10 cellular contexts compared by ENCODE assay signal in the genomic region with DNA sequence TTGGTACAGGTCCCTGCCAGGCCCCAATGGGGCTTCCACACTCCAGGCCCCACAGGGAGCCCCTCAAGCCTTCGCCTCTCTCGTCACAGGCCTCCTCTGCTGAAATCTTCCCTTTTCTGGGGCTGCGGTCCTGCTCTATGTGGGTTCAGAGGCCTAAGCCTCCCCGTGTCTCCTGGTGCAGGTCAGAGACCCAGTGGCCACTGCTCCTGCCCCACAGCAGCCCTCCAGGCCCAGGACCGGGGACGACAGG. TPM values are rescaled to one million over a fixed set of nuclear protein-coding genes. Genes with fewer than 3 reads are reported as not detected.
DNase-seq lines count a peak whose midpoint lies in the region; ATAC-seq, FAIRE-seq and TF ChIP-seq lines count a peak whose summit lies in the region.
"Had no signal": no experiment of that assay in that cellular context is flagged by ENCODE, and none has a peak within 500 bp of the region (broad histone marks: within the 10 kb centered on the region; RNA-seq: fewer than 3 reads in every experiment).

No MANE protein-coding gene starts in this region.

- H3K36me3 ChIP-seq in breast epithelium: no peaks in the 10 kb centered on the region
- H3K36me3 ChIP-seq in mammary epithelial cell (ENCODE audit: insufficient read depth, low read length): no peaks in the 10 kb centered on the region
- no peaks in the 10 kb centered on the region for H3K36me3 ChIP-seq in GM12878 (ENCODE audit: control insufficient read depth in 2 of 2, insufficient read depth in 2 of 2, low read length in 1 of 2)
- no peaks in the 10 kb centered on the region for H3K36me3 ChIP-seq in vagina

- H3K9me3 ChIP-seq in breast epithelium (no peaks in the 10 kb centered on the region), mammary epithelial cell (replicated peaks; ENCODE audit: insufficient read depth, low read length) (no peaks in the 10 kb centered on the region), GM12878 (replicated peaks; ENCODE audit: control insufficient read depth, insufficient read depth, low read length) (no peaks in the 10 kb centered on the region; the same call in 2 of the 3 replicates), vagina (no peaks in the 10 kb centered on the region)

- H3K27ac ChIP-seq in breast epithelium: peak overlapping the region; percentile 83 to 96
- no peak overlapping the region for H3K27ac ChIP-seq in mammary epithelial cell (ENCODE audit: insufficient read depth, low read depth, low read length)
- peak overlapping the region; percentile 100 for H3K27ac ChIP-seq in GM12878 (ENCODE audit: control insufficient read depth, insufficient read depth)
- H3K27ac ChIP-seq in vagina: peak overlapping the region; percentile 93

- H2AFZ ChIP-seq in mammary epithelial cell (ENCODE audit: low read depth, low read length) (no peak overlapping the region), GM12878 (ENCODE audit: control insufficient read depth, low read depth, low read length) (peak overlapping the region; percentile 80)

- in situ Hi-C loops in mammary epithelial cell (cut with MboI; ENCODE audit: low sequenced_read_pairs in 2 of 2): no loop called here
- in situ Hi-C loops in GM12878 (cut with MboI): no loop called here

- H3K27ac Mint-ChIP-seq in naive thymus-derived CD8-positive, alpha-beta T cell: peak overlapping the region; percentile 95 to 99 (median 98)

- no peaks in the 10 kb centered on the region for H3K27me3 Mint-ChIP-seq in naive thymus-derived CD8-positive, alpha-beta T cell

- no peak overlapping the region for H3K4me2 ChIP-seq in mammary epithelial cell (ENCODE audit: insufficient read depth, low read depth, low read length)
- H3K4me2 ChIP-seq in GM12878 (ENCODE audit: control insufficient read depth, insufficient read depth): peak overlapping the region; percentile 100

- no peak for DNase-seq in breast epithelium (ENCODE audit: low spot score in 2 of 2)
- DNase-seq in mammary epithelial cell: no peak
- no peak for DNase-seq in GM12878 (ENCODE audit: low read depth, low spot score)
- DNase-seq in naive thymus-derived CD8-positive, alpha-beta T cell: no peak
- no peak for DNase-seq in vagina (ENCODE audit: extremely low spot score in 2 of 2)
- DNase-seq in NCI-H82 treated with DMSO at 0.1 percent for 48 hours (lab: John Stamatoyannopoulos, UW; ENCODE audit: unreplicated experiment): no peak
- no peak for DNase-seq in stimulated activated CD4-positive, alpha-beta T cell treated with anti-CD3 and anti-CD28 coated beads, Interleukin-4, amount 100 ng/mL, for 4 hours

- SMC1A ChIA-PET in GM12878 (lab: Charles Lee; ENCODE audit: uncharacterized antibody, unreplicated experiment): interaction anchor here (1.8 to 2.1 kb wide), 2 partner anchors 22 to 29 kb away, joined by 15 to 18 read pairs; no protein-coding TSS in a partner anchor

- H3K4me1 Mint-ChIP-seq in naive thymus-derived CD8-positive, alpha-beta T cell: peaks cover 38 to 83% (median 75%) of the 10 kb centered on the region in 4 donors

- TF ChIP-seq POLR2A in breast epithelium (IDR thresholded peaks at IDR 0.05) (no peak), GM12878 (IDR thresholded peaks at IDR 0.05; ENCODE audit: low read depth, low read length) (no peak; the same call in 1 of the 2 replicates), vagina (IDR thresholded peaks at IDR 0.05) (no peak)

- H3K36me3 Mint-ChIP-seq in naive thymus-derived CD8-positive, alpha-beta T cell: no peaks in the 10 kb centered on the region

- WGBS in mammary epithelial cell (ENCODE audit: low coverage, missing lambda C conversion rate): 69% methylated on average over 6 of the region's 6 CpGs
- WGBS in GM12878 (ENCODE audit: insufficient coverage, insufficient replicate concordance, low lambda C conversion rate, missing lambda C conversion rate): 60% methylated on average over 6 of the region's 6 CpGs

- no peak for ATAC-seq in GM12878
- peak; percentile 18 to 22 for ATAC-seq in naive thymus-derived CD8-positive, alpha-beta T cell
- ATAC-seq in HG02885 (IDR thresholded peaks at IDR 0.05; ENCODE audit: poor library complexity, unreplicated experiment): no peak

- intact Hi-C loops in breast epithelium (cut with DNase I; ENCODE audit: low total_unique reads) (no loop called here), mammary epithelial cell (cut with micrococcal nuclease) (no loop called here), GM12878 (cut with micrococcal nuclease; ENCODE audit: unreplicated experiment) (no loop called here), vagina (cut with DNase I) (loop anchor here (2.0 kb wide), 1 partner anchor 26 kb away; no protein-coding TSS in a partner anchor)

- peak overlapping the region; percentile 70 to 87 (median 78) for H3K4me3 Mint-ChIP-seq in naive thymus-derived CD8-positive, alpha-beta T cell

- TF ChIP-seq CTCF in breast epithelium (IDR thresholded peaks at IDR 0.05) (no peak), mammary epithelial cell (conservative IDR thresholded peaks at IDR 0.05 in 1 of 2, IDR thresholded peaks at IDR 0.05 in 1 of 2; ENCODE audit: extremely low read depth in 1 of 2, insufficient read depth in 1 of 2, low read depth in 1 of 2, low read length in 2 of 2) (no peak), GM12878 (IDR thresholded peaks at IDR 0.05 in 2 of 3, conservative IDR thresholded peaks at IDR 0.05 in 1 of 3; ENCODE audit: control insufficient read depth in 2 of 3, extremely low read depth in 1 of 3, insufficient read depth in 1 of 3, low read depth in 3 of 3, low read length in 3 of 3) (no peak), vagina (IDR thresholded peaks at IDR 0.05) (no peak)

- no peaks in the 10 kb centered on the region for H4K20me1 ChIP-seq in mammary epithelial cell (ENCODE audit: insufficient read depth, low read length)
- no peaks in the 10 kb centered on the region for H4K20me1 ChIP-seq in GM12878 (ENCODE audit: control insufficient read depth, insufficient read depth)

- TF ChIP-seq EP300 in GM12878 (IDR thresholded peaks at IDR 0.05; ENCODE audit: borderline replicate concordance in 1 of 2, control insufficient read depth in 1 of 2, low read depth in 2 of 2, low read length in 2 of 2): no peak

- POLR2A ChIA-PET in GM12878 (lab: Charles Lee): interaction anchor here (0.7 to 6.0 kb wide), 10 partner anchors 9 to 88 kb away, joined by 3 to 86 read pairs (median 7); no protein-coding TSS in a partner anchor
- POLR2A ChIA-PET in naive thymus-derived CD8-positive, alpha-beta T cell (lab: Charles Lee): interaction anchor here (0.7 to 5.6 kb wide), 13 partner anchors 10 to 122 kb away, joined by 3 to 56 read pairs (median 5); a partner anchor contains a TSS

- CTCF ChIA-PET in mammary epithelial cell (lab: Charles Lee; ENCODE audit: low non-redundant PET) (no interaction called here), GM12878 (lab: Yijun Ruan, JAX) (interaction anchor here (1.6 to 5.4 kb wide), 4 partner anchors 10 to 29 kb away, joined by 4 to 43 read pairs (median 23); no protein-coding TSS in a partner anchor)

- H3K4me1 ChIP-seq in breast epithelium (peaks cover 0 to 13% of the 10 kb centered on the region in 2 donors), mammary epithelial cell (ENCODE audit: insufficient read depth, low read length) (no peaks in the 10 kb centered on the region), GM12878 (ENCODE audit: control insufficient read depth, insufficient read depth, low read length) (peaks cover 48% of the 10 kb centered on the region), vagina (peaks cover 40% of the 10 kb centered on the region)

- no peaks in the 10 kb centered on the region for H3K9me3 Mint-ChIP-seq in naive thymus-derived CD8-positive, alpha-beta T cell

- dilution Hi-C loops in mammary epithelial cell (cut with HindIII; ENCODE audit: low sequenced_read_pairs): no loop called here

- no peaks in the 10 kb centered on the region for H3K79me2 ChIP-seq in mammary epithelial cell (ENCODE audit: insufficient read depth, low read length)
- peaks cover 4% of the 10 kb centered on the region for H3K79me2 ChIP-seq in GM12878 (ENCODE audit: control insufficient read depth, insufficient read depth, low read length)

- no peak for TF ChIP-seq RAD21 in GM12878 (IDR thresholded peaks at IDR 0.05; ENCODE audit: insufficient read depth, low read depth, low read length)

- RAD21 ChIA-PET in GM12878 (lab: Charles Lee; ENCODE audit: unreplicated experiment): interaction anchor here (1.5 to 5.2 kb wide), 7 partner anchors 9 to 28 kb away, joined by 3 to 68 read pairs (median 7); no protein-coding TSS in a partner anchor

- no peaks in the 10 kb centered on the region for H3K27me3 ChIP-seq in breast epithelium
- peaks cover 2% of the 10 kb centered on the region for H3K27me3 ChIP-seq in mammary epithelial cell (ENCODE audit: insufficient read depth, low read length)
- no peaks in the 10 kb centered on the region for H3K27me3 ChIP-seq in GM12878 (replicated peaks in 1 of 2; ENCODE audit: control insufficient read depth in 2 of 2, insufficient read depth in 2 of 2, low read length in 1 of 2)
- H3K27me3 ChIP-seq in vagina: no peaks in the 10 kb centered on the region

- BruUV-seq in mammary epithelial cell (replicated peaks; lab: Mats Ljungman, UMichigan) (no TSS peak), GM12878 (replicated peaks; lab: Mats Ljungman, UMichigan) (TSS peak; percentile 39)

- peak; percentile 41 for FAIRE-seq in GM12878 (lab: Jason Lieb, UNC)

- H3K4me3 ChIP-seq in breast epithelium (peak overlapping the region in 1 of 3 donors; percentile 50), mammary epithelial cell (replicated peaks in 1 of 3; ENCODE audit: insufficient read depth in 1 of 3, low read depth in 2 of 3, low read length in 3 of 3) (no peak overlapping the region), GM12878 (peak overlapping the region; percentile 56), vagina (peak overlapping the region in 1 of 2 donors; percentile 0)

- H3K9ac ChIP-seq in mammary epithelial cell (ENCODE audit: insufficient read depth, low read length) (no peak overlapping the region), GM12878 (ENCODE audit: control insufficient read depth, insufficient read depth, low read length) (peak overlapping the region; percentile 98)

RNA-seq across cellular contexts. Expression of a gene that starts 5.9 kb away (rescaled TPM):
- 100 to 1,000 TPM; 158 to 361 (median 195) TPM for total RNA-seq in breast epithelium
- total RNA-seq in mammary epithelial cell: 100 to 1,000 TPM in 1 of 2 donors, 10 to 100 TPM in 1; 58.7 to 211 TPM
- 230 TPM for polyA plus RNA-seq in mammary epithelial cell
- polyA minus RNA-seq in mammary epithelial cell: 231 TPM
- total RNA-seq in GM12878 (2013; cell fraction: nucleolus; rRNA removed): 0.61 TPM in 1 of 2 replicates, not detected in the other
- 0.33 and 1.3 TPM in 2 replicates for total RNA-seq in GM12878 (2014; rRNA removed)
- total RNA-seq in GM12878 (2014; rRNA removed; fragmentation: Illumina TruSeq; extraction: Trizol): 0.54 and 0.88 TPM in 2 replicates
- total RNA-seq in GM12878 (2021): 2.5 and 3.0 TPM in 2 replicates
- polyA plus RNA-seq in GM12878 (2011; ENCODE audit: low read depth): 2.3 TPM
- polyA plus RNA-seq in GM12878 (2011; rRNA removed): 0.58 and 0.98 TPM in 2 replicates
- polyA plus RNA-seq in GM12878 (2011; cell fraction: cytosol; rRNA removed): 0.54 and 1.2 TPM in 2 replicates
- polyA plus RNA-seq in GM12878 (2011; cell fraction: nucleus; rRNA removed): 1.2 and 1.6 TPM in 2 replicates
- 2.1 and 2.4 TPM in 2 replicates for polyA plus RNA-seq in GM12878 (2012)
- polyA plus RNA-seq in GM12878 (2014; fragmentation: Illumina TruSeq; extraction: Trizol): 1.5 TPM in 1 of 2 replicates, not detected in the other
- 1 to 10 TPM; 2.1 to 2.3 TPM for polyA plus RNA-seq in GM12878 (2014; fragmentation: Nextera tagmentation; extraction: Ambion mirVana)
- 0.77 and 1.8 TPM in 2 replicates for polyA plus RNA-seq in GM12878 (2014; rRNA removed)
- polyA plus RNA-seq in GM12878 (2016; fragmentation: Nextera tagmentation; extraction: Ambion mirVana): 1 to 10 TPM; 2.2 to 3.6 TPM
- polyA minus RNA-seq in GM12878 (2011; rRNA and poly(A)+ RNA removed): not detected in 2 replicates
- 3.7 and 7.7 TPM in 2 replicates for polyA minus RNA-seq in GM12878 (2011; cell fraction: cytosol; rRNA and poly(A)+ RNA removed)
- 0.97 and 1.3 TPM in 2 replicates for polyA minus RNA-seq in GM12878 (2011; cell fraction: nucleus; rRNA and poly(A)+ RNA removed)
- total RNA-seq in naive thymus-derived CD8-positive, alpha-beta T cell: 10 to 100 TPM; 11.3 to 11.9 TPM
- polyA plus RNA-seq in naive thymus-derived CD8-positive, alpha-beta T cell: 100 to 1,000 TPM in 2 of 3 donors, 10 to 100 TPM in 1; 45.1 to 202 (median 196) TPM
- total RNA-seq in vagina: 908 TPM

RNA-seq across cellular contexts. Expression of a gene that starts 12.7 kb away (rescaled TPM):
- 100 to 1,000 TPM; 129 to 321 (median 142) TPM for total RNA-seq in breast epithelium
- total RNA-seq in mammary epithelial cell: 1 to 10 TPM; 1.7 to 2.8 TPM
- polyA plus RNA-seq in mammary epithelial cell: 5.1 TPM
- polyA minus RNA-seq in mammary epithelial cell: 2.0 TPM
- total RNA-seq in GM12878 (2013; cell fraction: nucleolus; rRNA removed): 166 and 177 TPM in 2 replicates
- total RNA-seq in GM12878 (2014; rRNA removed): 543 and 574 TPM in 2 replicates
- 485 and 549 TPM in 2 replicates for total RNA-seq in GM12878 (2014; rRNA removed; fragmentation: Illumina TruSeq; extraction: Trizol)
- total RNA-seq in GM12878 (2021): 396 and 453 TPM in 2 replicates
- 839 TPM for polyA plus RNA-seq in GM12878 (2011; ENCODE audit: low read depth)
- polyA plus RNA-seq in GM12878 (2011; rRNA removed): 240 and 671 TPM in 2 replicates
- 1,141 and 1,225 TPM in 2 replicates for polyA plus RNA-seq in GM12878 (2011; cell fraction: cytosol; rRNA removed)
- 403 and 488 TPM in 2 replicates for polyA plus RNA-seq in GM12878 (2011; cell fraction: nucleus; rRNA removed)
- 758 and 904 TPM in 2 replicates for polyA plus RNA-seq in GM12878 (2012)
- 491 and 1,007 TPM in 2 replicates for polyA plus RNA-seq in GM12878 (2014; fragmentation: Illumina TruSeq; extraction: Trizol)
- 1,000 to 10,000 TPM; 1,771 to 2,788 TPM for polyA plus RNA-seq in GM12878 (2014; fragmentation: Nextera tagmentation; extraction: Ambion mirVana)
- polyA plus RNA-seq in GM12878 (2014; rRNA removed): 864 and 887 TPM in 2 replicates
- polyA plus RNA-seq in GM12878 (2016; fragmentation: Nextera tagmentation; extraction: Ambion mirVana): 100 to 1,000 TPM; 456 to 479 TPM
- polyA minus RNA-seq in GM12878 (2011; rRNA and poly(A)+ RNA removed): 804 and 1,098 TPM in 2 replicates
- 178 and 190 TPM in 2 replicates for polyA minus RNA-seq in GM12878 (2011; cell fraction: cytosol; rRNA and poly(A)+ RNA removed)
- 183 and 217 TPM in 2 replicates for polyA minus RNA-seq in GM12878 (2011; cell fraction: nucleus; rRNA and poly(A)+ RNA removed)
- 10 to 100 TPM; 90.0 to 91.0 TPM for total RNA-seq in naive thymus-derived CD8-positive, alpha-beta T cell
- 1,000 to 10,000 TPM; 1,833 to 2,198 (median 2,135) TPM for polyA plus RNA-seq in naive thymus-derived CD8-positive, alpha-beta T cell
- total RNA-seq in vagina: 379 TPM

RNA-seq across cellular contexts. Expression of a gene that starts 18.9 kb away (rescaled TPM):
- total RNA-seq in breast epithelium (100 to 1,000 TPM in 2 of 3 donors, 10 to 100 TPM in 1; 81.4 to 404 (median 129) TPM), mammary epithelial cell (10 to 100 TPM in 1 of 2 donors, 1 to 10 TPM in 1; 4.7 to 29.1 TPM), GM12878 (2014; rRNA removed) (267 and 271 TPM in 2 replicates), GM12878 (2014; rRNA removed; fragmentation: Illumina TruSeq; extraction: Trizol) (295 and 327 TPM in 2 replicates), GM12878 (2021) (676 and 768 TPM in 2 replicates), vagina (780 TPM)
- polyA plus RNA-seq in mammary epithelial cell (37.8 TPM), GM12878 (2011; rRNA removed) (116 and 205 TPM in 2 replicates), GM12878 (2014; fragmentation: Illumina TruSeq; extraction: Trizol) (422 and 741 TPM in 2 replicates), GM12878 (2014; fragmentation: Nextera tagmentation; extraction: Ambion mirVana) (1,000 to 10,000 TPM; 2,669 to 3,672 TPM), GM12878 (2014; rRNA removed) (611 and 755 TPM in 2 replicates), GM12878 (2016; fragmentation: Nextera tagmentation; extraction: Ambion mirVana) (100 to 1,000 TPM; 707 to 829 TPM)
- 92.3 TPM for polyA minus RNA-seq in mammary epithelial cell
- total RNA-seq in GM12878 (2013; cell fraction: nucleolus; rRNA removed): 32.0 and 32.3 TPM in 2 replicates
- polyA plus RNA-seq in GM12878 (2011; ENCODE audit: low read depth): 582 TPM
- 159 and 247 TPM in 2 replicates for polyA plus RNA-seq in GM12878 (2011; cell fraction: cytosol; rRNA removed)
- polyA plus RNA-seq in GM12878 (2011; cell fraction: nucleus; rRNA removed): 40.7 and 48.7 TPM in 2 replicates
- polyA plus RNA-seq in GM12878 (2012): 605 and 961 TPM in 2 replicates
- 67.7 and 77.6 TPM in 2 replicates for polyA minus RNA-seq in GM12878 (2011; rRNA and poly(A)+ RNA removed)
- polyA minus RNA-seq in GM12878 (2011; cell fraction: cytosol; rRNA and poly(A)+ RNA removed): 83.9 and 93.5 TPM in 2 replicates
- 31.3 and 51.8 TPM in 2 replicates for polyA minus RNA-seq in GM12878 (2011; cell fraction: nucleus; rRNA and poly(A)+ RNA removed)
- 100 to 1,000 TPM; 115 to 122 TPM for total RNA-seq in naive thymus-derived CD8-positive, alpha-beta T cell
- polyA plus RNA-seq in naive thymus-derived CD8-positive, alpha-beta T cell: 1,000 to 10,000 TPM; 2,345 to 2,732 (median 2,362) TPM

RNA-seq across cellular contexts. Expression of a gene that starts 27.2 kb away (rescaled TPM):
- not detected for total RNA-seq in breast epithelium
- total RNA-seq in mammary epithelial cell: not detected
- not detected for polyA plus RNA-seq in mammary epithelial cell
- not detected for polyA minus RNA-seq in mammary epithelial cell
- total RNA-seq in GM12878 (2013; cell fraction: nucleolus; rRNA removed): not detected in 2 replicates
- not detected in 2 replicates for total RNA-seq in GM12878 (2014; rRNA removed)
- total RNA-seq in GM12878 (2014; rRNA removed; fragmentation: Illumina TruSeq; extraction: Trizol): not detected in 2 replicates
- not detected in 2 replicates for total RNA-seq in GM12878 (2021)
- polyA plus RNA-seq in GM12878 (2011; ENCODE audit: low read depth): not detected
- polyA plus RNA-seq in GM12878 (2011; rRNA removed): not detected in 2 replicates
- not detected in 2 replicates for polyA plus RNA-seq in GM12878 (2011; cell fraction: cytosol; rRNA removed)
- not detected in 2 replicates for polyA plus RNA-seq in GM12878 (2011; cell fraction: nucleus; rRNA removed)
- not detected in 2 replicates for polyA plus RNA-seq in GM12878 (2012)
- not detected in 2 replicates for polyA plus RNA-seq in GM12878 (2014; fragmentation: Illumina TruSeq; extraction: Trizol)
- not detected for polyA plus RNA-seq in GM12878 (2014; fragmentation: Nextera tagmentation; extraction: Ambion mirVana)
- polyA plus RNA-seq in GM12878 (2014; rRNA removed): not detected in 2 replicates
- not detected for polyA plus RNA-seq in GM12878 (2016; fragmentation: Nextera tagmentation; extraction: Ambion mirVana)
- not detected in 2 replicates for polyA minus RNA-seq in GM12878 (2011; rRNA and poly(A)+ RNA removed)
- polyA minus RNA-seq in GM12878 (2011; cell fraction: cytosol; rRNA and poly(A)+ RNA removed): not detected in 2 replicates
- polyA minus RNA-seq in GM12878 (2011; cell fraction: nucleus; rRNA and poly(A)+ RNA removed): not detected in 2 replicates
- not detected for total RNA-seq in naive thymus-derived CD8-positive, alpha-beta T cell
- not detected for polyA plus RNA-seq in naive thymus-derived CD8-positive, alpha-beta T cell
- not detected for total RNA-seq in vagina
- total RNA-seq: M059J had no signal
- polyA plus RNA-seq: BJ had no signal

RNA-seq across cellular contexts. Expression of a gene that starts 37.6 kb away (rescaled TPM):
- total RNA-seq in breast epithelium: 10 to 100 TPM; 13.0 to 63.9 (median 37.3) TPM
- 1 to 10 TPM; 2.5 to 7.9 TPM for total RNA-seq in mammary epithelial cell
- polyA plus RNA-seq in mammary epithelial cell: 1.5 TPM
- polyA minus RNA-seq in mammary epithelial cell: 2.1 TPM
- 80.7 and 93.8 TPM in 2 replicates for total RNA-seq in GM12878 (2013; cell fraction: nucleolus; rRNA removed)
- 3.5 and 3.9 TPM in 2 replicates for total RNA-seq in GM12878 (2014; rRNA removed)
- 1.3 and 1.9 TPM in 2 replicates for total RNA-seq in GM12878 (2014; rRNA removed; fragmentation: Illumina TruSeq; extraction: Trizol)
- 7.3 and 8.2 TPM in 2 replicates for total RNA-seq in GM12878 (2021)
- 13.0 TPM for polyA plus RNA-seq in GM12878 (2011; ENCODE audit: low read depth)
- 1.7 and 2.9 TPM in 2 replicates for polyA plus RNA-seq in GM12878 (2011; rRNA removed)
- polyA plus RNA-seq in GM12878 (2011; cell fraction: cytosol; rRNA removed): 2.1 and 4.4 TPM in 2 replicates
- polyA plus RNA-seq in GM12878 (2011; cell fraction: nucleus; rRNA removed): 82.4 and 97.9 TPM in 2 replicates
- 34.6 and 36.7 TPM in 2 replicates for polyA plus RNA-seq in GM12878 (2012)
- polyA plus RNA-seq in GM12878 (2014; fragmentation: Illumina TruSeq; extraction: Trizol): 0.17 and 1.5 TPM in 2 replicates
- polyA plus RNA-seq in GM12878 (2014; fragmentation: Nextera tagmentation; extraction: Ambion mirVana): under 1 TPM; 0.10 to 0.27 TPM
- polyA plus RNA-seq in GM12878 (2014; rRNA removed): 7.9 and 8.3 TPM in 2 replicates
- 1 to 10 TPM; 1.0 to 1.7 TPM for polyA plus RNA-seq in GM12878 (2016; fragmentation: Nextera tagmentation; extraction: Ambion mirVana)
- 0.80 and 2.4 TPM in 2 replicates for polyA minus RNA-seq in GM12878 (2011; rRNA and poly(A)+ RNA removed)
- 0.80 and 1.1 TPM in 2 replicates for polyA minus RNA-seq in GM12878 (2011; cell fraction: cytosol; rRNA and poly(A)+ RNA removed)
- 7.3 and 13.1 TPM in 2 replicates for polyA minus RNA-seq in GM12878 (2011; cell fraction: nucleus; rRNA and poly(A)+ RNA removed)
- total RNA-seq in naive thymus-derived CD8-positive, alpha-beta T cell: 100 to 1,000 TPM; 662 to 707 TPM
- polyA plus RNA-seq in naive thymus-derived CD8-positive, alpha-beta T cell: 10 to 100 TPM in 2 of 3 donors, 1 to 10 TPM in 1; 8.1 to 14.9 (median 11.2) TPM
- total RNA-seq in vagina: 46.7 TPM

Comparison
In these comparisons a context has a peak if more than half of its experiments do, and no peak if none do; other contexts are left out.
1. RNA of a gene that starts 12.7 kb away (total RNA-seq): 166 to 574 TPM in GM12878, 379 TPM in vagina (single experiment), 129 to 321 TPM in breast epithelium and 90.0 to 91.0 TPM in naive thymus-derived CD8-positive, alpha-beta T cell; 1.7 to 2.8 TPM in mammary epithelial cell; every median in the first group is over 10 times any median in the second.
2. ATAC-seq: peak in naive thymus-derived CD8-positive, alpha-beta T cell (2 of 2); none in GM12878 (single experiment) and HG02885 (single experiment).
3. RNA of a gene that starts 5.9 kb away (total RNA-seq): 908 TPM in vagina (single experiment), 58.7 to 211 TPM in mammary epithelial cell and 158 to 361 TPM in breast epithelium; 11.3 to 11.9 TPM in naive thymus-derived CD8-positive, alpha-beta T cell and 0.33 to 3.0 TPM in GM12878; every median in the first group is over 4 times any median in the second.